8 cellular contexts compared by ENCODE assay signal in the genomic region with DNA sequence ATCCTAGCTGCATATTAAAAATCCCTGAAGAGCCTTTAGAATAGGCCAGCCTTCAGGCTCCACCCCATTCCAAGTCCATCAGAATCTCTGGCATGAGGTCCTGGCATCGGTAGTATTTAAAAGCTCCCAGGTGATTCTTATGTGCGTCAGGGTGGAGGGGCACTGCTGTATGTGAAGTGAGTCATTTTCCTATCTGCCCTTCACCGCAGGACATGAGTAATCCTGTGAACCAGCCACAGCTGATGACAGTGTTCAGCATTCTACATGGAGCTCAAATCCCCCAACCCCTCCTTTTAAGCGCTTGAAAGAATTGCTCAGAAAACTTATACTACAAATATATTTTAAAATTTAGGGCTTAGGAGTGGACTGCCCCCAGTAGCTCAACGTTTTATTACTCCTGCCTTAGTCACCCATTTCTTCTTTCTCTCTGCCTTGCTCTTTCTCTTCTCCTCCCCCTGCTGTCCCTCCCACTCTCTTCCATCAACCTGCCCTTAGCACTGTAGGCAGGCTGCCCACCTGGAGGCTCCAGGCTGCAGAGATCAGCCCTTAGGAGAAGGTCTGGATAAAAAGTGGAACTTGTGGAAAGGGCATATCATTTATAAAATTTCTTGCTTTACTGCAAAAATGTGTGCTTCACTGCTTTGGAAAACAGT.
DNase-seq lines count a peak whose midpoint lies in the region; ATAC-seq, FAIRE-seq and TF ChIP-seq lines count a peak whose summit lies in the region.

No MANE protein-coding gene starts in this region.

- peak overlapping the region; percentile 33 for H3K9ac ChIP-seq in astrocyte (ENCODE audit: low read length)

- peak overlapping the region; percentile 77 for H3K4me2 ChIP-seq in astrocyte (ENCODE audit: low read length)

- H3K4me3 Mint-ChIP-seq in astrocyte (ENCODE audit: unreplicated experiment): peak overlapping the region; percentile 57

- POLR2A ChIA-PET in RWPE1 (lab: Yijun Ruan, JAX; ENCODE audit: low non-redundant PET): no interaction called here

- H2AFZ ChIP-seq in ACC112 (ENCODE audit: low read length, unreplicated experiment) (peak overlapping the region; percentile 67), astrocyte (ENCODE audit: low read depth, low read length) (no peak overlapping the region)

- H4K20me1 ChIP-seq in astrocyte (ENCODE audit: insufficient read depth, low read length): no peaks in the 10 kb centered on the region

- H3K4me1 Mint-ChIP-seq in astrocyte (ENCODE audit: low read depth, unreplicated experiment): peaks cover 22% of the 10 kb centered on the region

- H3K4me1 ChIP-seq in ACC112 (ENCODE audit: control insufficient read depth, insufficient read depth, low read length, unreplicated experiment): peaks cover 10% of the 10 kb centered on the region
- peaks cover 13% of the 10 kb centered on the region for H3K4me1 ChIP-seq in astrocyte (ENCODE audit: insufficient read depth, low read length)
- H3K4me1 ChIP-seq in aorta (ENCODE audit: control insufficient read depth in 1 of 2, insufficient read depth in 2 of 2, low read length in 2 of 2): no peaks in the 10 kb centered on the region

- 20 to 21% methylated on average over 5 of the region's 5 CpGs for WGBS in aorta, 2 donors

- no peaks in the 10 kb centered on the region for H3K36me3 ChIP-seq in ACC112 (ENCODE audit: insufficient read depth, low read length)
- no peaks in the 10 kb centered on the region for H3K36me3 ChIP-seq in astrocyte (ENCODE audit: insufficient read depth, low read length)
- H3K36me3 ChIP-seq in aorta (ENCODE audit: control insufficient read depth in 1 of 2, insufficient read depth in 2 of 2, low read length in 1 of 2): no peaks in the 10 kb centered on the region

- H3K9me3 Mint-ChIP-seq in astrocyte (ENCODE audit: unreplicated experiment): peaks cover 3% of the 10 kb centered on the region

- H3K79me2 ChIP-seq in ACC112 (ENCODE audit: control insufficient read depth, insufficient read depth, low read length, unreplicated experiment) (no peaks in the 10 kb centered on the region), astrocyte (ENCODE audit: insufficient read depth, low read length) (no peaks in the 10 kb centered on the region)

- CTCF ChIA-PET in RWPE1 (lab: Yijun Ruan, JAX): interaction anchor here (0.5 to 1.9 kb wide), 12 partner anchors 26 to 1344 kb away, joined by 3 to 6 read pairs (median 3); a partner anchor contains a TSS

- H3K9me3 ChIP-seq in astrocyte (ENCODE audit: insufficient read depth, low read depth, low read length): no peaks in the 10 kb centered on the region
- H3K9me3 ChIP-seq in aorta (ENCODE audit: control insufficient read depth, low read length): no peaks in the 10 kb centered on the region

- ATAC-seq in GM19025 (IDR thresholded peaks at IDR 0.05; ENCODE audit: low read depth, unreplicated experiment): peak; percentile 98
- ATAC-seq in HG03064 (IDR thresholded peaks at IDR 0.05; ENCODE audit: low read depth, unreplicated experiment): peak; percentile 97
- no peak for ATAC-seq in aorta (ENCODE audit: low FRiP score)

- peaks cover 2% of the 10 kb centered on the region for H3K36me3 Mint-ChIP-seq in astrocyte (ENCODE audit: low read depth, unreplicated experiment)

- no peaks in the 10 kb centered on the region for H3K27me3 ChIP-seq in ACC112 (ENCODE audit: insufficient read depth, low read length)
- no peaks in the 10 kb centered on the region for H3K27me3 ChIP-seq in astrocyte (ENCODE audit: insufficient read depth, low read length)
- no peaks in the 10 kb centered on the region for H3K27me3 ChIP-seq in aorta (ENCODE audit: control insufficient read depth in 1 of 2, insufficient read depth in 2 of 2, low read length in 1 of 2)

- peaks cover 3% of the 10 kb centered on the region for H3K27me3 Mint-ChIP-seq in astrocyte (ENCODE audit: low read depth, unreplicated experiment)

- peak overlapping the region; percentile 78 for H3K27ac Mint-ChIP-seq in astrocyte (ENCODE audit: unreplicated experiment)

- TF ChIP-seq CTCF in RWPE1 (conservative IDR thresholded peaks at IDR 0.05; ENCODE audit: low read depth) (no peak), astrocyte (IDR thresholded peaks at IDR 0.05; ENCODE audit: insufficient read depth, low read depth, low read length) (no peak)

- H3K4me3 ChIP-seq in ACC112 (ENCODE audit: low read depth, low read length) (peak overlapping the region; percentile 6; the same call in 1 of the 2 replicates), astrocyte (ENCODE audit: insufficient read depth, low read depth, low read length) (no peak overlapping the region), aorta (ENCODE audit: low read length in 2 of 2) (no peak overlapping the region)

- H3K27ac ChIP-seq in ACC112 (ENCODE audit: low read depth, low read length) (peak overlapping the region; percentile 82), RWPE1 (peak overlapping the region; percentile 64), astrocyte (ENCODE audit: low read depth, low read length) (peak overlapping the region; percentile 65), aorta (ENCODE audit: low read depth in 1 of 2, low read length in 2 of 2) (no peak overlapping the region)

- FAIRE-seq in astrocyte (lab: Jason Lieb, UNC): peak; percentile 96

- intact Hi-C loops in aorta (cut with DNase I): no loop called here

- peak; percentile 100 for DNase-seq in RWPE1 (ENCODE audit: low spot score)
- DNase-seq in astrocyte (ENCODE audit: low read depth): peak; percentile 100
- DNase-seq in non-pigmented ciliary epithelial cell (ENCODE audit: low read depth): peak; percentile 97
- no peak for DNase-seq in RPMI8226
- DNase-seq in aorta: no peak

Comparison
In these comparisons a context has a peak if more than half of its experiments do, and no peak if none do; other contexts are left out.
1. H3K27ac ChIP-seq: peak in ACC112 (single experiment), RWPE1 (single experiment) and astrocyte (single experiment); none in aorta (0 of 2).
2. DNase-seq: peak in RWPE1 (single experiment), astrocyte (single experiment) and non-pigmented ciliary epithelial cell (single experiment); none in RPMI8226 (single experiment) and aorta (0 of 2).